ENCODE assay signal across 16 cellular contexts in the genomic region with DNA sequence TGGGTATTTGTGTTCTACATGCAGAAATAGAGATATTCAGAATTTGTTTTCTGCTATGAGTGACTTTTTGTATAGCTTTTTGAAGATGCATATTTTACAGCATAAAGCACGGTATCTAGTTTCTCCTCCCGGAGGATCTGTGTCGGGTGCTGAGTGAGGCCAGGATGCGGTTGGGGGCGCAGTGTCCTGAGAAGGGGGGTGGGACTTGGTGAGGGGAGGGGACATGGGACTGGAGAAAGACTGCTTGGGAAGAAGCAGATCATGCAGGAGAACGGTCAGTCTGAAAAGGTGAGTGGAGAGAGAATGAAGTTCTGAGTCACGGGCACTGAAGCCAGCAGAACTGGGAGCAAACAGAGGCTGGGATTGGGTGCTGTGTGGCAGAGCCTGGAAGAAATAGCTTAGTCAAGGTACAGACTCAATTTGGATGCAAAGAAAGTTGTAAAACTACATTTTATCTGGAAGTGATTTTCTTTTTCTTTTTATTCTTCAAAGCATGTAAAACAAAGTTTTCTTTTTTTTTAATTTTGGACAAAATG.
"Had no signal": no experiment of that assay in that cellular context is flagged by ENCODE, and none has a peak within 500 bp of the region (broad histone marks: within the 10 kb centered on the region; RNA-seq: fewer than 3 reads in every experiment).

No MANE protein-coding gene starts in this region.

- DNase-seq: activated CD4-positive, alpha-beta T cell treated with anti-CD3 and anti-CD28 coated beads, Interleukin-2, amount 50 U/mL, for 1 hour; activated CD8-positive, alpha-beta memory T cell treated with anti-CD3 and anti-CD28 coated beads for 24 hours; activated naive CD4-positive, alpha-beta T cell; aorta; heart left ventricle; mammary epithelial cell; mucosa of descending colon; naive thymus-derived CD8-positive, alpha-beta T cell; occipital lobe; spleen; stimulated activated naive CD8-positive, alpha-beta T cell treated with anti-CD3 and anti-CD28 coated beads, Interleukin-15, amount 100 ng/mL, for 72 hours; testis had no signal

- H3K27ac ChIP-seq: heart left ventricle, prostate gland, spleen, testis, upper lobe of left lung had no signal

- H3K4me1 ChIP-seq: prostate gland, spleen, testis had no signal

- H3K36me3 ChIP-seq: prostate gland, upper lobe of left lung had no signal

- H3K4me3 ChIP-seq: heart left ventricle, mucosa of descending colon, prostate gland, spleen, testis, upper lobe of left lung had no signal

- H3K27me3 ChIP-seq: heart left ventricle, spleen, testis, upper lobe of left lung had no signal

- ATAC-seq: heart left ventricle; left lobe of liver; mucosa of descending colon; naive thymus-derived CD8-positive, alpha-beta T cell; sciatic nerve; stimulated activated naive CD8-positive, alpha-beta T cell treated with anti-CD3 and anti-CD28 coated beads, Interleukin-15, amount 100 ng/mL, for 72 hours had no signal

- H3K9me3 ChIP-seq: heart left ventricle, mucosa of descending colon, prostate gland, testis, upper lobe of left lung had no signal
